In genomic region chr3:197298858-197299854, GRCh38 we compare ENCODE assay signal across 1 cellular context.
A peak's percentile ranks its signal among the peaks of the same experiment; 100 is the strongest.
TF ChIP-seq lines count a peak whose summit lies in the region.

No MANE protein-coding gene starts in this region.

TF ChIP-seq in K562, 482 proteins besides CTCF, POLR2A, EP300 and RAD21 (continued from another document and continues in another):
- TF ChIP-seq RREB1 (CRISPR knock-in tag; IDR thresholded peaks at IDR 0.05) (no peak), NRF1 (conservative IDR thresholded peaks at IDR 0.05 in 1 of 2, IDR thresholded peaks at IDR 0.05 in 1 of 2) (peak; percentile 77 to 78), NFXL1 (CRISPR knock-in tag; IDR thresholded peaks at IDR 0.05) (no peak), ZNF609 (CRISPR knock-in tag; IDR thresholded peaks at IDR 0.05; ENCODE audit: borderline replicate concordance) (no peak; the same call in 1 of the 2 replicates), ZNF175 (CRISPR knock-in tag; IDR thresholded peaks at IDR 0.05; ENCODE audit: low read depth) (no peak), SAP30 (IDR thresholded peaks at IDR 0.05; ENCODE audit: borderline replicate concordance, insufficient read depth, low read depth, low read length, poor library complexity, severe bottlenecking) (peak; percentile 79), CREB3 (tag; conservative IDR thresholded peaks at IDR 0.05; ENCODE audit: low read depth) (0 out of 2 replicates have a peak, but pooled peaks have one; percentile 17), CBFA2T2 (conservative IDR thresholded peaks at IDR 0.05) (no peak), NR0B1 (IDR thresholded peaks at IDR 0.05; ENCODE audit: partially characterized antibody) (no peak), RFX7 (CRISPR knock-in tag; IDR thresholded peaks at IDR 0.05) (no peak), ARID4B (CRISPR knock-in tag; IDR thresholded peaks at IDR 0.05) (no peak), CHD7 (IDR thresholded peaks at IDR 0.05; ENCODE audit: low read depth, low read length) (no peak), E2F3 (CRISPR knock-in tag; IDR thresholded peaks at IDR 0.05) (no peak), NFIC (IDR thresholded peaks at IDR 0.05) (no peak), PYGO2 (tag; IDR thresholded peaks at IDR 0.05) (no peak), ID3 (CRISPR knock-in tag; IDR thresholded peaks at IDR 0.05) (no peak), ID3 (tag; IDR thresholded peaks at IDR 0.05) (peak; percentile 69)
